Comparison of ENCODE assay signal across 14 cellular contexts in genomic region chr19:2382530-2383222, GRCh38. TPM values are rescaled to one million over a fixed set of nuclear protein-coding genes. Genes with fewer than 3 reads are reported as not detected.
A peak's percentile ranks its signal among the peaks of the same experiment; 100 is the strongest.
DNase-seq lines count a peak whose midpoint lies in the region; ATAC-seq, FAIRE-seq and TF ChIP-seq lines count a peak whose summit lies in the region.
"Had no signal": no experiment of that assay in that cellular context is flagged by ENCODE, and none has a peak within 500 bp of the region (broad histone marks: within the 10 kb centered on the region; RNA-seq: fewer than 3 reads in every experiment).

No MANE protein-coding gene starts in this region.

- no peaks in the 10 kb centered on the region for H3K4me1 ChIP-seq in HEK293 (ENCODE audit: control insufficient read depth, insufficient read depth, low read length)
- H3K4me1 ChIP-seq in GM12878 (ENCODE audit: control insufficient read depth, insufficient read depth, low read length) = peaks cover 4% of the 10 kb centered on the region; the same call in 1 of the 2 replicates

- TF ChIP-seq POLR2A in GM12878 (IDR thresholded peaks at IDR 0.05; ENCODE audit: low read depth, low read length) = no peak

- peaks cover 6% of the 10 kb centered on the region for H3K27me3 Mint-ChIP-seq in glutamatergic neuron (ENCODE audit: unreplicated experiment)

- H3K9me3 Mint-ChIP-seq in glutamatergic neuron (ENCODE audit: unreplicated experiment) = peaks cover 7% of the 10 kb centered on the region

- ATAC-seq in GM12878 = no peak
- ATAC-seq in HG03025 (IDR thresholded peaks at IDR 0.05; ENCODE audit: low FRiP score, unreplicated experiment) = no peak

- TF ChIP-seq CTCF in HEK293 (tag by site-specific recombination; IDR thresholded peaks at IDR 0.05) (no peak), GM12878 (IDR thresholded peaks at IDR 0.05 in 2 of 3, conservative IDR thresholded peaks at IDR 0.05 in 1 of 3; ENCODE audit: control insufficient read depth in 2 of 3, extremely low read depth in 1 of 3, insufficient read depth in 1 of 3, low read depth in 3 of 3, low read length in 3 of 3) (no peak), glutamatergic neuron (IDR thresholded peaks at IDR 0.05; ENCODE audit: partially characterized antibody, unreplicated experiment) (no peak)

- WGBS in GM12878 (ENCODE audit: insufficient coverage, insufficient replicate concordance, low lambda C conversion rate, missing lambda C conversion rate) = 82% methylated on average over 13 of the region's 13 CpGs

- no peaks in the 10 kb centered on the region for H3K36me3 Mint-ChIP-seq in glutamatergic neuron (ENCODE audit: unreplicated experiment)

- CTCF ChIA-PET in HEK293 (lab: Yijun Ruan, JAX) (interaction anchor here (0.6 kb wide), 1 partner anchor 13 kb away, joined by 4 read pairs; no protein-coding TSS in a partner anchor), GM12878 (lab: Yijun Ruan, JAX) (interaction anchor here (1.5 kb wide), 1 partner anchor 66 kb away, joined by 3 read pairs; no protein-coding TSS in a partner anchor)

- H3K27me3 ChIP-seq in GM12878 (replicated peaks in 1 of 2; ENCODE audit: control insufficient read depth in 2 of 2, insufficient read depth in 2 of 2, low read length in 1 of 2) = no peaks in the 10 kb centered on the region; a peak in 1 of 4 replicates
- H3K27me3 ChIP-seq: Peyer's patch, SJSA1 had no signal

- H3K9ac ChIP-seq in GM12878 (ENCODE audit: control insufficient read depth, insufficient read depth, low read length) = no peak overlapping the region

- SMC1A ChIA-PET in GM12878 (lab: Charles Lee; ENCODE audit: uncharacterized antibody, unreplicated experiment) = interaction anchor here (0.8 to 2.3 kb wide), 3 partner anchors 11 to 64 kb away, joined by 3 to 12 read pairs (median 8); partner anchors contain the start of genes LSM7 and SPPL2B

- H3K9me3 ChIP-seq in HEK293 (ENCODE audit: control insufficient read depth, insufficient read depth, low read depth, low read length) (no peaks in the 10 kb centered on the region), GM12878 (replicated peaks; ENCODE audit: control insufficient read depth, insufficient read depth, low read length) (peaks cover 4% of the 10 kb centered on the region; the same call in 2 of the 3 replicates)
- H3K9me3 ChIP-seq: Peyer's patch had no signal

- H3K4me3 ChIP-seq in HEK293 (ENCODE audit: low read depth, low read length) (no peak overlapping the region), GM12878 (no peak overlapping the region)
- H3K4me3 ChIP-seq: HAP-1, Peyer's patch, SJSA1 had no signal

- TF ChIP-seq RAD21 in GM12878 (IDR thresholded peaks at IDR 0.05; ENCODE audit: insufficient read depth, low read depth, low read length) = no peak

- peak overlapping the region; percentile 22 for H3K27ac Mint-ChIP-seq in glutamatergic neuron (ENCODE audit: unreplicated experiment)

- FAIRE-seq in GM12878 (lab: Jason Lieb, UNC) = no peak

- RAD21 ChIA-PET in GM12878 (lab: Charles Lee; ENCODE audit: unreplicated experiment) = no interaction called here

- no peaks in the 10 kb centered on the region for H3K36me3 ChIP-seq in HEK293 (ENCODE audit: control insufficient read depth in 2 of 2, insufficient read depth in 1 of 2, low read length in 2 of 2)
- H3K36me3 ChIP-seq in GM12878 (ENCODE audit: control insufficient read depth in 2 of 2, insufficient read depth in 2 of 2, low read length in 1 of 2) = no peaks in the 10 kb centered on the region
- H3K36me3 ChIP-seq: HAP-1, Peyer's patch, SJSA1 had no signal

- no peak for TF ChIP-seq EP300 in GM12878 (IDR thresholded peaks at IDR 0.05; ENCODE audit: borderline replicate concordance in 1 of 2, control insufficient read depth in 1 of 2, low read depth in 2 of 2, low read length in 2 of 2)

- H2AFZ ChIP-seq in GM12878 (ENCODE audit: control insufficient read depth, low read depth, low read length) = no peak overlapping the region

- H3K4me1 Mint-ChIP-seq in glutamatergic neuron (ENCODE audit: low read depth, unreplicated experiment) = peaks cover 4% of the 10 kb centered on the region

- H3K27ac ChIP-seq in HEK293 (ENCODE audit: extremely low read depth, low read depth, low read length) (no peak overlapping the region), GM12878 (ENCODE audit: control insufficient read depth, insufficient read depth) (no peak overlapping the region)
- H3K27ac ChIP-seq: Peyer's patch, SJSA1 had no signal

- in situ Hi-C loops in GM12878 (cut with MboI) = no loop called here

- DNase-seq in GM12878 (ENCODE audit: low read depth, low spot score) (no peak), glutamatergic neuron (no peak), middle frontal gyrus (ENCODE audit: extremely low spot score, low spot score) (no peak)
- DNase-seq: ACHN, DMS79, NCI-H1105 treated with DMSO at 0.1 percent for 48 hours, NCI-H1694, NCI-H2081 treated with DMSO at 0.1 percent for 48 hours, Peyer's patch had no signal

- no peaks in the 10 kb centered on the region for H4K20me1 ChIP-seq in GM12878 (ENCODE audit: control insufficient read depth, insufficient read depth)

- intact Hi-C loops in GM12878 (cut with micrococcal nuclease; ENCODE audit: unreplicated experiment) = no loop called here

- H3K4me3 Mint-ChIP-seq in glutamatergic neuron (ENCODE audit: unreplicated experiment) = no peak overlapping the region
- H3K4me3 Mint-ChIP-seq: CD14-positive monocyte had no signal

- no peak overlapping the region for H3K4me2 ChIP-seq in GM12878 (ENCODE audit: control insufficient read depth, insufficient read depth)

- POLR2A ChIA-PET in HEK293 (lab: Yijun Ruan, JAX) = no interaction called here
- POLR2A ChIA-PET in GM12878 (lab: Charles Lee) = interaction anchor here (0.6 kb wide), 1 partner anchor 17 kb away, joined by 3 read pairs; no protein-coding TSS in a partner anchor

- no TSS peak for BruUV-seq in GM12878 (replicated peaks; lab: Mats Ljungman, UMichigan)

- H3K79me2 ChIP-seq in GM12878 (ENCODE audit: control insufficient read depth, insufficient read depth, low read length) = no peaks in the 10 kb centered on the region

RNA-seq across cellular contexts. Expression of gene TMPRSS9, which starts 22.6 kb away (rescaled TPM):
- total RNA-seq in GM12878 (2013; cell fraction: nucleolus; rRNA removed) = 0.35 TPM in 1 of 2 replicates, not detected in the other
- total RNA-seq in GM12878 (2014; rRNA removed) = not detected in 2 replicates
- not detected in 2 replicates for total RNA-seq in GM12878 (2014; rRNA removed; fragmentation: Illumina TruSeq; extraction: Trizol)
- not detected in 2 replicates for total RNA-seq in GM12878 (2021)
- polyA plus RNA-seq in GM12878 (2011; ENCODE audit: low read depth) = 0.41 TPM
- polyA plus RNA-seq in GM12878 (2011; rRNA removed) = not detected in 2 replicates
- 0.02 TPM in 1 of 2 replicates, not detected in the other for polyA plus RNA-seq in GM12878 (2011; cell fraction: cytosol; rRNA removed)
- 0.06 TPM in 1 of 2 replicates, not detected in the other for polyA plus RNA-seq in GM12878 (2011; cell fraction: nucleus; rRNA removed)
- 0.35 and 1.1 TPM in 2 replicates for polyA plus RNA-seq in GM12878 (2012)
- not detected in 2 replicates for polyA plus RNA-seq in GM12878 (2014; fragmentation: Illumina TruSeq; extraction: Trizol)
- polyA plus RNA-seq in GM12878 (2014; fragmentation: Nextera tagmentation; extraction: Ambion mirVana) = not detected
- polyA plus RNA-seq in GM12878 (2014; rRNA removed) = 0.09 TPM in 1 of 2 replicates, not detected in the other
- under 1 TPM in 1 of 2 experiments, not detected in 1; 0.24 TPM for polyA plus RNA-seq in GM12878 (2016; fragmentation: Nextera tagmentation; extraction: Ambion mirVana)
- polyA minus RNA-seq in GM12878 (2011; rRNA and poly(A)+ RNA removed) = not detected in 2 replicates
- polyA minus RNA-seq in GM12878 (2011; cell fraction: cytosol; rRNA and poly(A)+ RNA removed) = not detected in 2 replicates
- not detected in 2 replicates for polyA minus RNA-seq in GM12878 (2011; cell fraction: nucleus; rRNA and poly(A)+ RNA removed)
- 0.29 TPM for total RNA-seq in glutamatergic neuron (ENCODE audit: unreplicated experiment)
- total RNA-seq: SJSA1 had no signal

RNA-seq across cellular contexts. Expression of gene TIMM13, which starts 44.7 kb away (rescaled TPM):
- total RNA-seq in GM12878 (2013; cell fraction: nucleolus; rRNA removed) = 59.7 and 74.3 TPM in 2 replicates
- total RNA-seq in GM12878 (2014; rRNA removed) = 69.5 and 80.8 TPM in 2 replicates
- 28.3 and 34.4 TPM in 2 replicates for total RNA-seq in GM12878 (2014; rRNA removed; fragmentation: Illumina TruSeq; extraction: Trizol)
- 151 and 160 TPM in 2 replicates for total RNA-seq in GM12878 (2021)
- polyA plus RNA-seq in GM12878 (2011; ENCODE audit: low read depth) = 23.9 TPM
- 17.1 and 38.9 TPM in 2 replicates for polyA plus RNA-seq in GM12878 (2011; rRNA removed)
- 74.2 and 137 TPM in 2 replicates for polyA plus RNA-seq in GM12878 (2011; cell fraction: cytosol; rRNA removed)
- polyA plus RNA-seq in GM12878 (2011; cell fraction: nucleus; rRNA removed) = 67.2 and 71.6 TPM in 2 replicates
- polyA plus RNA-seq in GM12878 (2012) = 48.0 and 50.4 TPM in 2 replicates
- 1.6 and 9.9 TPM in 2 replicates for polyA plus RNA-seq in GM12878 (2014; fragmentation: Illumina TruSeq; extraction: Trizol)
- polyA plus RNA-seq in GM12878 (2014; fragmentation: Nextera tagmentation; extraction: Ambion mirVana) = 10 to 100 TPM; 17.9 to 46.3 TPM
- polyA plus RNA-seq in GM12878 (2014; rRNA removed) = 82.1 and 111 TPM in 2 replicates
- 100 to 1,000 TPM; 200 to 205 TPM for polyA plus RNA-seq in GM12878 (2016; fragmentation: Nextera tagmentation; extraction: Ambion mirVana)
- 5.5 and 23.9 TPM in 2 replicates for polyA minus RNA-seq in GM12878 (2011; rRNA and poly(A)+ RNA removed)
- polyA minus RNA-seq in GM12878 (2011; cell fraction: cytosol; rRNA and poly(A)+ RNA removed) = 18.7 and 24.1 TPM in 2 replicates
- 9.9 and 18.2 TPM in 2 replicates for polyA minus RNA-seq in GM12878 (2011; cell fraction: nucleus; rRNA and poly(A)+ RNA removed)
- 91.5 TPM for total RNA-seq in glutamatergic neuron (ENCODE audit: unreplicated experiment)

RNA-seq across cellular contexts. Expression of gene SPPL2B, which starts 54.2 kb away (rescaled TPM):
- 82.8 and 104 TPM in 2 replicates for total RNA-seq in GM12878 (2013; cell fraction: nucleolus; rRNA removed)
- total RNA-seq in GM12878 (2014; rRNA removed) (19.2 and 26.0 TPM in 2 replicates), GM12878 (2014; rRNA removed; fragmentation: Illumina TruSeq; extraction: Trizol) (6.4 and 7.8 TPM in 2 replicates), GM12878 (2021) (47.6 and 56.5 TPM in 2 replicates), glutamatergic neuron (ENCODE audit: unreplicated experiment) (166 TPM)
- polyA plus RNA-seq in GM12878 (2011; ENCODE audit: low read depth) = 8.4 TPM
- polyA plus RNA-seq in GM12878 (2011; rRNA removed) (7.6 and 10.6 TPM in 2 replicates), GM12878 (2014; fragmentation: Illumina TruSeq; extraction: Trizol) (2.1 and 5.0 TPM in 2 replicates), GM12878 (2014; fragmentation: Nextera tagmentation; extraction: Ambion mirVana) (under 1 TPM; 0.29 to 0.40 TPM), GM12878 (2014; rRNA removed) (55.5 and 65.7 TPM in 2 replicates), GM12878 (2016; fragmentation: Nextera tagmentation; extraction: Ambion mirVana) (10 to 100 TPM; 33.8 to 34.7 TPM)
- polyA plus RNA-seq in GM12878 (2011; cell fraction: cytosol; rRNA removed) = 13.2 and 26.4 TPM in 2 replicates
- polyA plus RNA-seq in GM12878 (2011; cell fraction: nucleus; rRNA removed) = 267 and 374 TPM in 2 replicates
- 32.7 and 43.4 TPM in 2 replicates for polyA plus RNA-seq in GM12878 (2012)
- 3.7 and 13.1 TPM in 2 replicates for polyA minus RNA-seq in GM12878 (2011; rRNA and poly(A)+ RNA removed)
- 5.3 TPM in 2 replicates for polyA minus RNA-seq in GM12878 (2011; cell fraction: cytosol; rRNA and poly(A)+ RNA removed)
- polyA minus RNA-seq in GM12878 (2011; cell fraction: nucleus; rRNA and poly(A)+ RNA removed) = 23.8 and 34.3 TPM in 2 replicates

RNA-seq across cellular contexts. Expression of gene LSM7, which starts 54.3 kb away (rescaled TPM):
- 45.9 and 51.4 TPM in 2 replicates for total RNA-seq in GM12878 (2013; cell fraction: nucleolus; rRNA removed)
- total RNA-seq in GM12878 (2014; rRNA removed) = 253 and 300 TPM in 2 replicates
- total RNA-seq in GM12878 (2014; rRNA removed; fragmentation: Illumina TruSeq; extraction: Trizol) = 138 and 148 TPM in 2 replicates
- 205 and 211 TPM in 2 replicates for total RNA-seq in GM12878 (2021)
- polyA plus RNA-seq in GM12878 (2011; ENCODE audit: low read depth) = 98.2 TPM
- 193 and 274 TPM in 2 replicates for polyA plus RNA-seq in GM12878 (2011; rRNA removed)
- polyA plus RNA-seq in GM12878 (2011; cell fraction: cytosol; rRNA removed) = 844 and 891 TPM in 2 replicates
- polyA plus RNA-seq in GM12878 (2011; cell fraction: nucleus; rRNA removed) = 249 and 315 TPM in 2 replicates
- 198 and 208 TPM in 2 replicates for polyA plus RNA-seq in GM12878 (2012)
- polyA plus RNA-seq in GM12878 (2014; fragmentation: Illumina TruSeq; extraction: Trizol) = 34.5 and 107 TPM in 2 replicates
- 100 to 1,000 TPM in 1 of 2 experiments, 10 to 100 TPM in 1; 24.4 to 108 TPM for polyA plus RNA-seq in GM12878 (2014; fragmentation: Nextera tagmentation; extraction: Ambion mirVana)
- polyA plus RNA-seq in GM12878 (2014; rRNA removed) = 424 and 461 TPM in 2 replicates
- 100 to 1,000 TPM; 230 to 273 TPM for polyA plus RNA-seq in GM12878 (2016; fragmentation: Nextera tagmentation; extraction: Ambion mirVana)
- polyA minus RNA-seq in GM12878 (2011; rRNA and poly(A)+ RNA removed) = 28.5 and 60.2 TPM in 2 replicates
- polyA minus RNA-seq in GM12878 (2011; cell fraction: cytosol; rRNA and poly(A)+ RNA removed) = 29.9 and 45.0 TPM in 2 replicates
- polyA minus RNA-seq in GM12878 (2011; cell fraction: nucleus; rRNA and poly(A)+ RNA removed) = 22.7 and 39.3 TPM in 2 replicates
- 105 TPM for total RNA-seq in glutamatergic neuron (ENCODE audit: unreplicated experiment)

Comparison
In these comparisons a context has a peak if more than half of its experiments do, and no peak if none do; other contexts are left out.
1. Of the 9 proteins assayed by ChIP-seq in both HEK293 and GM12878: peak only in HEK293: none; only in GM12878: PBX3; in both: none; in neither: 8.